ENCODE assay signal across 23 cellular contexts in genomic region chr2:133420748-133421147, GRCh38.
A peak's percentile ranks its signal among the peaks of the same experiment; 100 is the strongest.
DNase-seq lines count a peak whose midpoint lies in the region; ATAC-seq and TF ChIP-seq lines count a peak whose summit lies in the region.
"Had no signal": no experiment of that assay in that cellular context is flagged by ENCODE, and none has a peak within 500 bp of the region (broad histone marks: within the 10 kb centered on the region; RNA-seq: fewer than 3 reads in every experiment).

No MANE protein-coding gene starts in this region.

- peaks cover 31% of the 10 kb centered on the region for H3K4me1 Mint-ChIP-seq in Calu3 (ENCODE audit: low read depth, unreplicated experiment)
- no peaks in the 10 kb centered on the region for H3K4me1 Mint-ChIP-seq in effector memory CD8-positive, alpha-beta T cell (ENCODE audit: low read depth in 2 of 2)
- H3K4me1 Mint-ChIP-seq: activated T-helper 17 cell treated with anti-CD3 and anti-CD28 coated beads, Interleukin-2, amount 50 U/mL, for 72 hours; immature natural killer cell; natural killer cell; stimulated activated effector memory CD8-positive, alpha-beta T cell treated with anti-CD3 and anti-CD28 coated beads, Interleukin-12 subunit alpha, Interleukin-12 subunit beta, amount 100 ng/mL, for 72 hours had no signal

- H3K36me3 ChIP-seq in OCI-LY3 (replicated peaks; ENCODE audit: low read depth, low read length) (no peaks in the 10 kb centered on the region), hepatocyte (replicated peaks; ENCODE audit: insufficient read depth, low read depth) (no peaks in the 10 kb centered on the region), neural cell (ENCODE audit: insufficient read depth, low read length) (no peaks in the 10 kb centered on the region)
- H3K36me3 ChIP-seq: MG63 had no signal

- H3K27ac ChIP-seq in OCI-LY3 (ENCODE audit: low read length) (no peak overlapping the region), hepatocyte (peak overlapping the region; percentile 51), neural cell (ENCODE audit: low read length) (peak overlapping the region; percentile 33)

- H3K9me2 ChIP-seq in hepatocyte (replicated peaks; ENCODE audit: insufficient read depth) = no peaks in the 10 kb centered on the region
- H3K9me2 ChIP-seq in neural cell (ENCODE audit: insufficient read depth, low read length) = no peaks in the 10 kb centered on the region

- H3K4me3 Mint-ChIP-seq in Calu3 (ENCODE audit: low read depth, unreplicated experiment) = no peak overlapping the region
- H3K4me3 Mint-ChIP-seq in effector memory CD8-positive, alpha-beta T cell = no peak overlapping the region
- H3K4me3 Mint-ChIP-seq: activated CD8-positive, alpha-beta T cell treated with anti-CD3 and anti-CD28 coated beads, Interleukin-2, amount 10 ng/mL, durations not matched to agents 7 days and 5 days; activated T-helper 17 cell treated with anti-CD3 and anti-CD28 coated beads, Interleukin-2, amount 50 U/mL, for 72 hours; CD4-positive, alpha-beta T cell; immature natural killer cell; natural killer cell; stimulated activated effector memory CD8-positive, alpha-beta T cell treated with anti-CD3 and anti-CD28 coated beads, Interleukin-12 subunit alpha, Interleukin-12 subunit beta, amount 100 ng/mL, for 72 hours; T-helper 2 cell treated with Interferon-gamma antibody and Interleukin-4, amounts not matched to agents 5 μg/mL and 100 μg/mL, for 36 hours had no signal

- no peak for TF ChIP-seq EP300 in neural cell (conservative IDR thresholded peaks at IDR 0.05; ENCODE audit: poor library complexity, severe bottlenecking)

- no peak overlapping the region for H3K27ac Mint-ChIP-seq in Calu3 (ENCODE audit: unreplicated experiment)
- H3K27ac Mint-ChIP-seq in effector memory CD8-positive, alpha-beta T cell = no peak overlapping the region
- H3K27ac Mint-ChIP-seq: activated CD8-positive, alpha-beta T cell treated with anti-CD3 and anti-CD28 coated beads, Interleukin-2, amount 10 ng/mL, durations not matched to agents 7 days and 5 days; activated T-helper 17 cell treated with anti-CD3 and anti-CD28 coated beads, Interleukin-2, amount 50 U/mL, for 72 hours; CD4-positive, alpha-beta T cell; immature natural killer cell; natural killer cell; stimulated activated effector memory CD8-positive, alpha-beta T cell treated with anti-CD3 and anti-CD28 coated beads, Interleukin-12 subunit alpha, Interleukin-12 subunit beta, amount 100 ng/mL, for 72 hours; T-helper 2 cell treated with Interferon-gamma antibody and Interleukin-4, amounts not matched to agents 5 μg/mL and 100 μg/mL, for 36 hours had no signal

- H3K27me3 ChIP-seq in OCI-LY3 (ENCODE audit: low read depth, low read length) (no peaks in the 10 kb centered on the region), hepatocyte (no peaks in the 10 kb centered on the region), neural cell (ENCODE audit: insufficient read depth, low read depth, low read length) (no peaks in the 10 kb centered on the region)
- H3K27me3 ChIP-seq: MG63 had no signal

- H3K4me2 ChIP-seq in OCI-LY3 (ENCODE audit: low read length) = no peak overlapping the region; the same call in 1 of the 2 replicates
- H3K4me2 ChIP-seq in hepatocyte = no peak overlapping the region
- H3K4me2 ChIP-seq in neural cell (ENCODE audit: low read length) = no peak overlapping the region

- no peak for TF ChIP-seq CTCF in Calu3 (IDR thresholded peaks at IDR 0.05; ENCODE audit: unreplicated experiment)
- TF ChIP-seq CTCF in OCI-LY3 (IDR thresholded peaks at IDR 0.05; ENCODE audit: low read depth, low read length) = no peak
- no peak for TF ChIP-seq CTCF in hepatocyte (IDR thresholded peaks at IDR 0.05; ENCODE audit: poor library complexity)
- TF ChIP-seq CTCF in neural cell (IDR thresholded peaks at IDR 0.05; ENCODE audit: poor library complexity, severe bottlenecking) = no peak

- H3K4me3 ChIP-seq in OCI-LY3 (ENCODE audit: low read length) (no peak overlapping the region), hepatocyte (no peak overlapping the region), neural cell (ENCODE audit: low read length) (no peak overlapping the region)
- H3K4me3 ChIP-seq: K562, MG63 had no signal

- H3K79me2 ChIP-seq in OCI-LY3 (ENCODE audit: low read length) = no peaks in the 10 kb centered on the region
- no peaks in the 10 kb centered on the region for H3K79me2 ChIP-seq in hepatocyte
- no peaks in the 10 kb centered on the region for H3K79me2 ChIP-seq in neural cell (replicated peaks; ENCODE audit: insufficient read depth, low read length)

- DNase-seq in Calu3 = no peak
- no peak for DNase-seq in hepatocyte (ENCODE audit: low spot score)
- no peak for DNase-seq in activated gamma-delta T cell treated with Interleukin-2 at 50 U/mL for 16 hours
- no peak for DNase-seq in NCI-H446 (lab: John Stamatoyannopoulos, UW)
- no peak for DNase-seq in effector memory CD8-positive, alpha-beta T cell
- DNase-seq: activated CD8-positive, alpha-beta T cell treated with anti-CD3 and anti-CD28 coated beads, Interleukin-2, amount 10 ng/mL, durations not matched to agents 7 days and 5 days; activated naive CD4-positive, alpha-beta T cell treated with anti-CD3 and anti-CD28 coated beads, Interleukin-2, amount 50 U/mL, for 16 hours; CD4-positive, alpha-beta T cell; GOT3; immature natural killer cell; midbrain; natural killer cell; NCI-H1105; NCI-H187 treated with DMSO at 0.1 percent for 48 hours had no signal

- TF ChIP-seq RAD21 in neural cell (conservative IDR thresholded peaks at IDR 0.05) = no peak

- intact Hi-C loops in Calu3 (cut with micrococcal nuclease; ENCODE audit: unreplicated experiment) = no loop called here

- no peaks in the 10 kb centered on the region for H3K36me3 Mint-ChIP-seq in Calu3 (ENCODE audit: insufficient read depth, unreplicated experiment)
- H3K36me3 Mint-ChIP-seq in effector memory CD8-positive, alpha-beta T cell (ENCODE audit: insufficient read depth) = no peaks in the 10 kb centered on the region
- H3K36me3 Mint-ChIP-seq: natural killer cell; stimulated activated effector memory CD8-positive, alpha-beta T cell treated with anti-CD3 and anti-CD28 coated beads, Interleukin-12 subunit alpha, Interleukin-12 subunit beta, amount 100 ng/mL, for 72 hours; type B pancreatic cell had no signal

- H3K4me1 ChIP-seq in OCI-LY3 (ENCODE audit: low read length) (peaks cover 29% of the 10 kb centered on the region), hepatocyte (ENCODE audit: insufficient read depth) (peaks cover 14% of the 10 kb centered on the region)

- no peaks in the 10 kb centered on the region for H3K27me3 Mint-ChIP-seq in Calu3 (ENCODE audit: unreplicated experiment)
- no peaks in the 10 kb centered on the region for H3K27me3 Mint-ChIP-seq in effector memory CD8-positive, alpha-beta T cell
- H3K27me3 Mint-ChIP-seq: CD4-positive, alpha-beta T cell had no signal

- CTCF ChIA-PET in Calu3 (lab: Charles Lee) = interaction anchor here (1.0 to 1.1 kb wide), 2 partner anchors 84 to 359 kb away, joined by 3 to 5 read pairs; no protein-coding TSS in a partner anchor

- 72% methylated on average over 6 of the region's 6 CpGs for WGBS in hepatocyte (ENCODE audit: low lambda C conversion rate, missing lambda C conversion rate)

- BruUV-seq in Calu3 (replicated peaks; lab: Mats Ljungman, UMichigan) = TSS peak; percentile 52

- H3K9ac ChIP-seq in OCI-LY3 (ENCODE audit: low read length) (no peak overlapping the region), neural cell (ENCODE audit: low read length) (peak overlapping the region; percentile 22)

- H3K9me3 ChIP-seq in OCI-LY3 (ENCODE audit: insufficient read depth, low read length) (no peaks in the 10 kb centered on the region), hepatocyte (ENCODE audit: low read depth) (no peaks in the 10 kb centered on the region), neural cell (ENCODE audit: low read length) (no peaks in the 10 kb centered on the region)
- H3K9me3 ChIP-seq: MG63 had no signal

- no peak for ATAC-seq in effector memory CD8-positive, alpha-beta T cell (replicated peaks)
- ATAC-seq: activated CD8-positive, alpha-beta T cell treated with anti-CD3 and anti-CD28 coated beads, Interleukin-2, amount 10 ng/mL, durations not matched to agents 7 days and 5 days; activated T-helper 17 cell treated with anti-CD3 and anti-CD28 coated beads, Interleukin-2, amount 50 U/mL, for 72 hours; K562; natural killer cell; Panc1 had no signal

- no peaks in the 10 kb centered on the region for H3K9me3 Mint-ChIP-seq in Calu3 (ENCODE audit: low read depth, unreplicated experiment)
- H3K9me3 Mint-ChIP-seq in effector memory CD8-positive, alpha-beta T cell = peaks cover 6 to 11% of the 10 kb centered on the region in 2 donors
- H3K9me3 Mint-ChIP-seq: activated T-helper 17 cell treated with anti-CD3 and anti-CD28 coated beads, Interleukin-2, amount 50 U/mL, for 72 hours; CD4-positive, alpha-beta T cell; T-helper 2 cell treated with Interferon-gamma antibody and Interleukin-4, amounts not matched to agents 5 μg/mL and 100 μg/mL, for 36 hours; type B pancreatic cell had no signal

- H2AFZ ChIP-seq in OCI-LY3 (ENCODE audit: low read depth, low read length) (peak overlapping the region; percentile 13; the same call in 1 of the 2 replicates), hepatocyte (no peak overlapping the region), neural cell (ENCODE audit: low read depth, low read length) (no peak overlapping the region)

- H3F3A ChIP-seq in neural cell (ENCODE audit: insufficient read depth, low read length, poor library complexity, severe bottlenecking) = no peaks in the 10 kb centered on the region

- H4K20me1 ChIP-seq in OCI-LY3 (ENCODE audit: insufficient read depth, low read length) = no peaks in the 10 kb centered on the region
- H4K20me1 ChIP-seq in hepatocyte (ENCODE audit: insufficient read depth, poor library complexity, severe bottlenecking) = no peaks in the 10 kb centered on the region
- no peaks in the 10 kb centered on the region for H4K20me1 ChIP-seq in neural cell (ENCODE audit: insufficient read depth)

TF ChIP-seq in neural cell, 6 proteins besides CTCF, POLR2A, EP300 and RAD21 (continues in another document):
- no peak for TF ChIP-seq POLR2AphosphoS5 (IDR thresholded peaks at IDR 0.05)
- no peak for TF ChIP-seq EZH2 (IDR thresholded peaks at IDR 0.05; ENCODE audit: borderline replicate concordance, insufficient read depth, low read length, poor library complexity, severe bottlenecking)
- no peak for TF ChIP-seq SMC3 (conservative IDR thresholded peaks at IDR 0.05; ENCODE audit: poor library complexity)
- no peak for TF ChIP-seq MXI1 (conservative IDR thresholded peaks at IDR 0.05; ENCODE audit: poor library complexity, severe bottlenecking)
